Comparison of ENCODE assay signal across 26 cellular contexts in the genomic region with DNA sequence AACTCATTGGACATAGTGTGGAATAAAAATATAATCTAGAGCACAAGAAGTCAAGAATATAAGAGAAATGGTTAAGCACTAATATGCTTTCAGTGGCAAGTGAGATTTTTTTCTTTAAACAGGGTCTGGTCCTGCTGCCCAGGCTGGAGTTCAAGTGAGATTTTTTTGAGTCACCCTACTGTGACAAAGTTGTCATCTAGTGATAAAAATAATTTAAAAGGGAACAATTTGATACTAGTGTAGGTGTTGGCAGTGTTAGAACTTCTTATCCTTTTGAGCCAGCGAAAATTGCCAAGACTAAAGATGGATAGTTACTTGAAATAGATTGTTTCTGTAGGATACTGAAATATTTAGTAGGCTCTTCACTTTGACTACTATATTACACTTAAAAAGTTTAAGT.
"Had no signal": no experiment of that assay in that cellular context is flagged by ENCODE, and none has a peak within 500 bp of the region (broad histone marks: within the 10 kb centered on the region; RNA-seq: fewer than 3 reads in every experiment).

No MANE protein-coding gene starts in this region.

- H3K36me3 ChIP-seq: stomach, suprapubic skin, thoracic aorta, thyroid gland, tibial artery, tibial nerve, transverse colon, upper lobe of left lung, upper lobe of right lung, uterus, vagina had no signal

- H3K27ac ChIP-seq: stomach, suprapubic skin, testis, thoracic aorta, thyroid gland, tibial artery, tibial nerve, transverse colon, upper lobe of left lung, upper lobe of right lung, uterus, vagina had no signal

- H3K4me3 ChIP-seq: stomach, suprapubic skin, testis, thoracic aorta, thyroid gland, tibial artery, tibial nerve, transverse colon, upper lobe of left lung, upper lobe of right lung, uterus, vagina had no signal

- H3K4me1 ChIP-seq: stomach, suprapubic skin, testis, tibial artery, tibial nerve, transverse colon, upper lobe of left lung, upper lobe of right lung, uterus, vagina had no signal

- ATAC-seq: stimulated activated effector memory CD8-positive, alpha-beta T cell treated with anti-CD3 and anti-CD28 coated beads, Interleukin-12 subunit alpha, Interleukin-12 subunit beta, amount 100 ng/mL, for 72 hours; stimulated activated memory B cell treated with anti-CD40 and anti-IgM and Interleukin-4, amounts not matched to agents 10 μg/mL and 1 μg/mL and 100 μg/mL, for 72 hours; stimulated activated naive B cell treated with anti-CD40 and anti-IgM and Interleukin-4, amounts not matched to agents 10 μg/mL and 1 μg/mL and 100 μg/mL, for 72 hours; stimulated activated naive CD8-positive, alpha-beta T cell treated with anti-CD3 and anti-CD28 coated beads, Interleukin-15, amount 100 ng/mL, for 72 hours; stimulated activated naive CD8-positive, alpha-beta T cell treated with anti-CD3 and anti-CD28 coated beads, Interleukin-15, Interleukin-2, amounts not matched to agents 100 U/mL and 50 U/mL, for 24 hours; upper lobe of right lung had no signal

- DNase-seq: stimulated activated CD4-positive, alpha-beta T cell treated with anti-CD3 and anti-CD28 coated beads, Interleukin-2, amount 100 ng/mL, for 48 hours; stimulated activated CD4-positive, alpha-beta T cell treated with anti-CD3 and anti-CD28 coated beads, Interleukin-4, amount 100 ng/mL, for 1 hour; stimulated activated CD4-positive, alpha-beta T cell treated with anti-CD3 and anti-CD28 coated beads, Interleukin-4, amount 100 ng/mL, for 24 hours; stimulated activated CD4-positive, alpha-beta T cell treated with anti-CD3 and anti-CD28 coated beads, Interleukin-4, amount 100 ng/mL, for 4 hours; stimulated activated CD8-positive, alpha-beta memory T cell treated with anti-CD3 and anti-CD28 coated beads, Interleukin-4, amount 100 ng/mL, for 48 hours; stimulated activated naive B cell treated with anti-CD40 and anti-IgM and Interleukin-4, amounts not matched to agents 10 μg/mL and 1 μg/mL and 100 μg/mL, for 72 hours; stimulated activated naive CD4-positive, alpha-beta T cell; stimulated activated naive CD4-positive, alpha-beta T cell treated with Interleukin-2 at 50 U/mL for 16 hours; stimulated activated naive CD8-positive, alpha-beta T cell treated with anti-CD3 and anti-CD28 coated beads, Interleukin-15, amount 100 ng/mL, for 72 hours; stimulated activated naive CD8-positive, alpha-beta T cell treated with anti-CD3 and anti-CD28 coated beads, Interleukin-15, Interleukin-2, amounts not matched to agents 100 U/mL and 50 U/mL, for 24 hours; stomach; substantia nigra; testis; thyroid gland; tibial artery; transverse colon; trophoblast cell; upper lobe of left lung; upper lobe of right lung; uterus had no signal

- H3K27me3 ChIP-seq: stomach, suprapubic skin, testis, thyroid gland, tibial artery, tibial nerve, transverse colon, upper lobe of left lung, upper lobe of right lung, uterus, vagina had no signal

- H3K9me3 ChIP-seq: stomach, suprapubic skin, testis, thoracic aorta, thyroid gland, tibial nerve, transverse colon, upper lobe of left lung, upper lobe of right lung, uterus, vagina had no signal
